In genomic region chr11:110450246-110450645, GRCh38 we compare ENCODE assay signal across 3 cellular contexts.
"Had no signal": no experiment of that assay in that cellular context is flagged by ENCODE, and none has a peak within 500 bp of the region (broad histone marks: within the 10 kb centered on the region; RNA-seq: fewer than 3 reads in every experiment).

No MANE protein-coding gene starts in this region.

- DNase-seq: GDM1, GF-D8 had no signal

- H3K4me3 ChIP-seq: GM12878 had no signal
